In genomic region chr19:35908010-35908441, GRCh38 we compare ENCODE assay signal across 11 cellular contexts. TPM values are rescaled to one million over a fixed set of nuclear protein-coding genes. Genes with fewer than 3 reads are reported as not detected.
A peak's percentile ranks its signal among the peaks of the same experiment; 100 is the strongest.
DNase-seq lines count a peak whose midpoint lies in the region; ATAC-seq and TF ChIP-seq lines count a peak whose summit lies in the region.
"Had no signal": no experiment of that assay in that cellular context is flagged by ENCODE, and none has a peak within 500 bp of the region (broad histone marks: within the 10 kb centered on the region; RNA-seq: fewer than 3 reads in every experiment).

TYROBP (minus strand) TSS chr19:35908295; CDS start chr19:35908228, 67 bp downstream.

- TF ChIP-seq CTCF in left ventricle myocardium inferior (IDR thresholded peaks at IDR 0.05; ENCODE audit: borderline replicate concordance), result no peak

- H4K20me1 ChIP-seq in GM23248 (ENCODE audit: insufficient read depth), result no peaks in the 10 kb centered on the region

- H3K27me3 Mint-ChIP-seq in T-helper 17 cell, result no peaks in the 10 kb centered on the region

- H3K36me3 ChIP-seq in GM23248 (ENCODE audit: low read depth) (no peaks in the 10 kb centered on the region), left ventricle myocardium inferior (no peaks in the 10 kb centered on the region)

- intact Hi-C loops in left ventricle myocardium inferior (cut with micrococcal nuclease), result no loop called here
- intact Hi-C loops in sciatic nerve (cut with DNase I), result no loop called here

- peaks cover 15% of the 10 kb centered on the region for H3K4me1 ChIP-seq in GM23248 (ENCODE audit: insufficient read depth)
- no peaks in the 10 kb centered on the region for H3K4me1 ChIP-seq in left ventricle myocardium inferior

- no peaks in the 10 kb centered on the region for H3K79me2 ChIP-seq in GM23248 (ENCODE audit: insufficient read depth)

- H3K9ac ChIP-seq in GM23248, result no peak within 1 kb of the TSS

- no peaks in the 10 kb centered on the region for H3K27me3 ChIP-seq in GM23248 (replicated peaks; ENCODE audit: insufficient read depth)
- peaks cover 23% of the 10 kb centered on the region for H3K27me3 ChIP-seq in left ventricle myocardium inferior (ENCODE audit: low read depth)

- 59 to 65% methylated on average over 9 of the region's 9 CpGs for WGBS in GM23248 (ENCODE audit: low coverage in 1 of 2, low lambda C conversion rate in 2 of 2, missing lambda C conversion rate in 2 of 2), 2 experiments

- H3K4me3 Mint-ChIP-seq in T-helper 17 cell, result peak within 1 kb of the TSS; percentile 19

- peak within 1 kb of the TSS; percentile 37; the same call in 1 of the 2 replicates for H2AFZ ChIP-seq in GM23248

- ATAC-seq in T-helper 17 cell (no peak), sciatic nerve (peak; percentile 39), GM18502 (IDR thresholded peaks at IDR 0.05; ENCODE audit: poor library complexity, unreplicated experiment) (no peak), HG03095 (IDR thresholded peaks at IDR 0.05; ENCODE audit: unreplicated experiment) (no peak)

- in situ Hi-C loops in GM23248 (cut with MboI), result no loop called here

- H3K4me1 Mint-ChIP-seq in T-helper 17 cell, result peaks cover 22% of the 10 kb centered on the region

- H3K9me2 ChIP-seq in GM23248 (ENCODE audit: insufficient read depth), result no peaks in the 10 kb centered on the region

- no peak within 1 kb of the TSS for H3K27ac Mint-ChIP-seq in T-helper 17 cell

- no peak within 1 kb of the TSS for H3K4me2 ChIP-seq in GM23248 (ENCODE audit: unreplicated experiment)

- DNase-seq in GM23248, result no peak
- DNase-seq in T-helper 17 cell, result no peak
- peak; percentile 61 for DNase-seq in left ventricle myocardium inferior
- no peak for DNase-seq in sciatic nerve (ENCODE audit: low spot score)
- no peak for DNase-seq in GM19240 (ENCODE audit: insufficient read length, low spot score)
- no peak for DNase-seq in NCI-H526 (lab: John Stamatoyannopoulos, UW)
- DNase-seq: stimulated activated CD4-positive, alpha-beta T cell treated with anti-CD3 and anti-CD28 coated beads, Interleukin-4, amount 100 ng/mL, for 1 hour had no signal

- H3K9me3 ChIP-seq in GM23248 (ENCODE audit: low read depth) (no peaks in the 10 kb centered on the region), T-helper 17 cell (ENCODE audit: control insufficient read depth, low read length, poor library complexity, severe bottlenecking) (no peaks in the 10 kb centered on the region), left ventricle myocardium inferior (replicated peaks) (no peaks in the 10 kb centered on the region)

- H3K27ac ChIP-seq in GM23248, result no peak within 1 kb of the TSS
- peak within 1 kb of the TSS; percentile 51 for H3K27ac ChIP-seq in left ventricle myocardium inferior (replicated peaks)

- peaks cover 3% of the 10 kb centered on the region for H3K36me3 Mint-ChIP-seq in T-helper 17 cell (ENCODE audit: low read depth)

- H3F3A ChIP-seq in GM23248 (ENCODE audit: insufficient read depth), result peaks cover 4% of the 10 kb centered on the region; the same call in 1 of the 2 replicates

- no peak within 1 kb of the TSS for H3K4me3 ChIP-seq in GM23248
- peak within 1 kb of the TSS; percentile 49 for H3K4me3 ChIP-seq in left ventricle myocardium inferior

RNA-seq across cellular contexts. Expression of gene TYROBP, which starts in this region (rescaled TPM):
- not detected in 2 replicates for total RNA-seq in GM23248 (2014; rRNA removed; shearing (Covaris generic))
- not detected in 2 replicates for polyA plus RNA-seq in GM23248 (2016; fragmentation: Nextera tagmentation; extraction: Ambion mirVana)
- total RNA-seq in T-helper 17 cell, result 10 to 100 TPM in 1 of 2 donors, 1 to 10 TPM in 1; 5.9 to 16.7 TPM
- total RNA-seq in left ventricle myocardium inferior, result 26.2 TPM
- total RNA-seq in sciatic nerve, result 104 TPM
- total RNA-seq: M059J, SK-MEL-5 had no signal
